ENCODE assay signal across 1 cellular context in the genomic region with DNA sequence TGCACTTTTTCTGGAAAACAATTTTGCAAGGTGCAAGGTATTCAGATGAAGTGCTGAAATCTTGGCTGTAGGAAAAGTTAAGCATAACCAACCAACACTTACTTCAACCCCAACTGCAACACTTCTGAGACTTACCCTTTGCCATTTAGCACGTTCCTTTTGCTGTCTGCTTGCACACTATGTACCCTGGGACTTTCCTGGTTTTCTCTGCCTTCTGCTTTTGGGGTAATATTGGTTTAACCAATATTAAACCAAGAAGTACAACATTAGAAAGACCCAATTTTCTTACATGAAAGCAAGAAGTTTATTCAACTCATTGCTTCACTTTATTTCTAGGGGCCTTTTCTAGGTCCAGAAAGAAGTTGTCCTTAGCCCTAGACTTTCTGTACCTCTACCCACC.
TF ChIP-seq lines count a peak whose summit lies in the region.

No MANE protein-coding gene starts in this region.

TF ChIP-seq in GM12878, 131 proteins besides CTCF, POLR2A, EP300 and RAD21 (continued from another document):
- TF ChIP-seq E2F8 (IDR thresholded peaks at IDR 0.05; ENCODE audit: low read depth, partially characterized antibody) (no peak), SUZ12 (IDR thresholded peaks at IDR 0.05; ENCODE audit: unreplicated experiment) (no peak), SRF (IDR thresholded peaks at IDR 0.05; ENCODE audit: low read depth in 2 of 2, low read length in 2 of 2) (no peak), ZNF622 (IDR thresholded peaks at IDR 0.05) (no peak), NR2C2 (IDR thresholded peaks at IDR 0.05; ENCODE audit: borderline replicate concordance, control insufficient read depth, insufficient read length, low read depth) (no peak), SMAD5 (IDR thresholded peaks at IDR 0.05; ENCODE audit: low read depth) (no peak), SREBF1 (IDR thresholded peaks at IDR 0.05; ENCODE audit: low read length) (no peak), BHLHE40 (IDR thresholded peaks at IDR 0.05; ENCODE audit: borderline replicate concordance in 1 of 2, low read depth in 2 of 2, low read length in 1 of 2) (peak; percentile 71 to 83), MTA3 (IDR thresholded peaks at IDR 0.05; ENCODE audit: borderline replicate concordance, low read length) (no peak), JUND (IDR thresholded peaks at IDR 0.05; ENCODE audit: low read depth, low read length) (no peak), NBN (IDR thresholded peaks at IDR 0.05) (0 out of 2 replicates have a peak, but pooled peaks have one; percentile 34), ZSCAN29 (IDR thresholded peaks at IDR 0.05) (no peak), CHD2 (IDR thresholded peaks at IDR 0.05; ENCODE audit: borderline replicate concordance, low read depth, low read length) (no peak), E2F4 (IDR thresholded peaks at IDR 0.05; ENCODE audit: low read depth, low read length) (no peak), ZBED1 (IDR thresholded peaks at IDR 0.05; ENCODE audit: borderline replicate concordance) (no peak; the same call in 1 of the 2 replicates)
- TF ChIP-seq, protein P1, sequence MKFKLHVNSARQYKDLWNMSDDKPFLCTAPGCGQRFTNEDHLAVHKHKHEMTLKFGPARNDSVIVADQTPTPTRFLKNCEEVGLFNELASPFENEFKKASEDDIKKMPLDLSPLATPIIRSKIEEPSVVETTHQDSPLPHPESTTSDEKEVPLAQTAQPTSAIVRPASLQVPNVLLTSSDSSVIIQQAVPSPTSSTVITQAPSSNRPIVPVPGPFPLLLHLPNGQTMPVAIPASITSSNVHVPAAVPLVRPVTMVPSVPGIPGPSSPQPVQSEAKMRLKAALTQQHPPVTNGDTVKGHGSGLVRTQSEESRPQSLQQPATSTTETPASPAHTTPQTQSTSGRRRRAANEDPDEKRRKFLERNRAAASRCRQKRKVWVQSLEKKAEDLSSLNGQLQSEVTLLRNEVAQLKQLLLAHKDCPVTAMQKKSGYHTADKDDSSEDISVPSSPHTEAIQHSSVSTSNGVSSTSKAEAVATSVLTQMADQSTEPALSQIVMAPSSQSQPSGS (IDR thresholded peaks at IDR 0.05; ENCODE audit: low read length) = no peak
